In genomic region chr1:212858055-212858460, GRCh38 we compare ENCODE assay signal across 8 cellular contexts. TPM values are rescaled to one million over a fixed set of nuclear protein-coding genes. Genes with fewer than 3 reads are reported as not detected.
A peak's percentile ranks its signal among the peaks of the same experiment; 100 is the strongest.
DNase-seq lines count a peak whose midpoint lies in the region; ATAC-seq, FAIRE-seq and TF ChIP-seq lines count a peak whose summit lies in the region.

FLVCR1 (plus strand) TSS chr1:212858275; CDS start chr1:212858453, 178 bp downstream.

- peak within 1 kb of the TSS; percentile 88 for H3K9ac ChIP-seq in OCI-LY1 (ENCODE audit: low read length)

- ATAC-seq in GM21526 (IDR thresholded peaks at IDR 0.05; ENCODE audit: low FRiP score, unreplicated experiment) = peak; percentile 94

- H3K4me2 ChIP-seq in OCI-LY1 (ENCODE audit: low read length) = peak within 1 kb of the TSS; percentile 90

- peaks cover 49% of the 10 kb centered on the region for H3K4me1 ChIP-seq in OCI-LY1 (ENCODE audit: insufficient read depth, low read length, severe bottlenecking)
- no peaks in the 10 kb centered on the region for H3K4me1 ChIP-seq in mesodermal cell (ENCODE audit: control insufficient read depth, insufficient read depth, low read length, poor library complexity, severe bottlenecking)

- no peaks in the 10 kb centered on the region for H3K27me3 ChIP-seq in OCI-LY1 (ENCODE audit: insufficient read depth, low read length)

- no peaks in the 10 kb centered on the region for H3K9me2 ChIP-seq in OCI-LY1 (ENCODE audit: low read depth, low read length)

- peak within 1 kb of the TSS; percentile 82 for H2AFZ ChIP-seq in OCI-LY1 (ENCODE audit: low read length)

- no peaks in the 10 kb centered on the region for H4K20me1 ChIP-seq in OCI-LY1 (ENCODE audit: insufficient read depth, low read length)

- peak; percentile 99 for DNase-seq in DMS 273 (lab: John Stamatoyannopoulos, UW; ENCODE audit: unreplicated experiment)
- peak; percentile 94 for DNase-seq in HuH-7 (ENCODE audit: low spot score)
- DNase-seq in activated CD8-positive, alpha-beta memory T cell treated with anti-CD3 and anti-CD28 coated beads, Interleukin-2, amount 50 U/mL, for 24 hours (ENCODE audit: extremely low read depth) = peak; percentile 89
- peak; percentile 79 for DNase-seq in stimulated activated CD8-positive, alpha-beta memory T cell treated with anti-CD3 and anti-CD28 coated beads, Interleukin-15, amount 100 ng/mL, for 24 hours (ENCODE audit: low read depth)

- H3K4me3 ChIP-seq in OCI-LY1 (ENCODE audit: low read depth, low read length, poor library complexity, severe bottlenecking) (peak within 1 kb of the TSS; percentile 91), mesodermal cell (ENCODE audit: extremely low read depth, insufficient read depth, low read length, poor library complexity, severe bottlenecking) (peak within 1 kb of the TSS; percentile 82)

- TF ChIP-seq CTCF in OCI-LY1 (IDR thresholded peaks at IDR 0.05; ENCODE audit: low read length) = no peak

- peak within 1 kb of the TSS; percentile 54 for H3K27ac ChIP-seq in OCI-LY1 (ENCODE audit: low read depth, low read length, poor library complexity, severe bottlenecking)
- peak within 1 kb of the TSS; percentile 87 for H3K27ac ChIP-seq in mesodermal cell (ENCODE audit: low read depth, low read length, severe bottlenecking)

- FAIRE-seq in endometrium (lab: Jason Lieb, UNC) = peak; percentile 35

- no peaks in the 10 kb centered on the region for H3F3A ChIP-seq in OCI-LY1 (ENCODE audit: insufficient read depth, low read length)

- H3K9me3 ChIP-seq in OCI-LY1 (ENCODE audit: low read length) = no peaks in the 10 kb centered on the region
- H3K9me3 ChIP-seq in mesodermal cell (ENCODE audit: control insufficient read depth, low read length) = no peaks in the 10 kb centered on the region

- peaks cover 36% of the 10 kb centered on the region for H3K36me3 ChIP-seq in OCI-LY1 (ENCODE audit: insufficient read depth, low read length)
- peaks cover 20% of the 10 kb centered on the region for H3K36me3 ChIP-seq in mesodermal cell (ENCODE audit: control insufficient read depth, insufficient read depth, low read length)

- peaks cover 37% of the 10 kb centered on the region for H3K79me2 ChIP-seq in OCI-LY1 (ENCODE audit: insufficient read depth, low read length)

- 0% methylated on average over 34 to 44 of the region's 50 CpGs for WGBS in mesodermal cell (ENCODE audit: insufficient coverage in 2 of 2), 2 experiments

RNA-seq across cellular contexts. Expression of gene FLVCR1, which starts in this region (rescaled TPM):
- polyA plus RNA-seq in mesodermal cell (2013, experiment 1 of 2) = 12.8 TPM
- 12.2 TPM for polyA plus RNA-seq in mesodermal cell (2013, experiment 2 of 2)

Comparison
In these comparisons a context has a peak if more than half of its experiments do, and no peak if none do; other contexts are left out.
1. Peak in every context shown above with its lines: DNase-seq, ATAC-seq, H3K4me3 ChIP-seq and H3K27ac ChIP-seq.